ENCODE assay signal across 8 cellular contexts in the genomic region with DNA sequence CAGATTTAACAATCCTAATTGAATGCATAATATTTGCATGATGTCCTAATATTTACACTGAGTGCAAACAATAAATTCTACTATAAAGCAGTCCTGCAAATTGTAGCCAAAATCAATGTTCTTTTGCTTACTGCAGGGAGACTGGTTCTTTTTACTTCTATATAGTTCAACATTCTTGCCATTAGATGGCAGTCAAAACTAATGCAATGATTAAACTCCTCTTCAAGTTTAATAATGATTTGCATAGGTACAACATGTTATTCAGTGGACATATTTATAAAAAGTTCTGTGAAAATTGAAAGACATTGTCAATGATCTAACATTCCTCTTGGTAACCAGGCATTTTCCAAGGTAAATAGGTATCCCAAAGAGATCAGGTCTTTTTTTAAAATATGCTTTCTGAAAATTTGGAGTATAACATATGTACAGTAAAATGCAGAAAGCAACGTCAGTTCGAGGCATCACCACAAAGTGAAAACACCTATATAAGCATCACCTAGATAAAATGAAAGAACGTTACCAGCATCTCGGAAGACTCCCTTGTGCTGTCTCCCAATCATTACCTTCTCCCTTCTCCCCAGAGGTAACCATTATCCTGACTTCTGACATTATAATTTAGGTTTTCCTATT. TPM values are rescaled to one million over a fixed set of nuclear protein-coding genes. Genes with fewer than 3 reads are reported as not detected.
A peak's percentile ranks its signal among the peaks of the same experiment; 100 is the strongest.
DNase-seq lines count a peak whose midpoint lies in the region; ATAC-seq, FAIRE-seq and TF ChIP-seq lines count a peak whose summit lies in the region.

No MANE protein-coding gene starts in this region.

- H3K4me1 Mint-ChIP-seq in GM23338, result peaks cover 3% of the 10 kb centered on the region; the same call in 1 of the 3 replicates
- peaks cover 10% of the 10 kb centered on the region for H3K4me1 Mint-ChIP-seq in type B pancreatic cell (ENCODE audit: unreplicated experiment)
- H3K4me1 Mint-ChIP-seq in activated naive CD8-positive, alpha-beta T cell treated with anti-CD3 and anti-CD28 coated beads, Interleukin-2, amount 50 U/mL, for 24 hours, result no peaks in the 10 kb centered on the region

- WGBS in body of pancreas, 2 donors, result 21 to 27% methylated on average over 4 of the region's 4 CpGs

- no peaks in the 10 kb centered on the region for H3K9me3 ChIP-seq in body of pancreas
- H3K9me3 ChIP-seq in kidney (ENCODE audit: control insufficient read depth in 1 of 2, low read length in 2 of 2), result no peaks in the 10 kb centered on the region

- H2AFZ ChIP-seq in GM23338, result no peak overlapping the region

- H3K36me3 ChIP-seq in GM23338 (ENCODE audit: insufficient read depth) (0 out of 2 replicates have a peak, but pooled peaks cover 3% of the 10 kb centered on the region), body of pancreas (replicated peaks in 1 of 2; ENCODE audit: insufficient read depth in 1 of 2, low read depth in 2 of 2) (no peaks in the 10 kb centered on the region), kidney (ENCODE audit: control insufficient read depth in 1 of 2, insufficient read depth in 2 of 2, low read length in 2 of 2) (no peaks in the 10 kb centered on the region)

- H3K27me3 ChIP-seq in GM23338 (ENCODE audit: insufficient read depth), result no peaks in the 10 kb centered on the region
- no peaks in the 10 kb centered on the region for H3K27me3 ChIP-seq in body of pancreas

- no peak overlapping the region for H3K4me2 ChIP-seq in GM23338

- DNase-seq in AG10803 (ENCODE audit: low read depth) (peak; percentile 63), GM23338 (ENCODE audit: low spot score) (peak; percentile 64), NCI-H226 (peak; percentile 18), body of pancreas (no peak), kidney (no peak), type B pancreatic cell (ENCODE audit: extremely low spot score, unreplicated experiment) (no peak), C1 segment of cervical spinal cord (lab: John Stamatoyannopoulos, UW) (no peak)
- no peak for DNase-seq in activated naive CD8-positive, alpha-beta T cell treated with anti-CD3 and anti-CD28 coated beads, Interleukin-2, amount 50 U/mL, for 24 hours

- H3K9ac ChIP-seq in kidney (ENCODE audit: low read length in 2 of 2), result no peak overlapping the region

- ATAC-seq in GM23338, result peak; percentile 34; the same call in 2 of the 3 replicates
- peak; percentile 79 for ATAC-seq in body of pancreas
- no peak for ATAC-seq in activated naive CD8-positive, alpha-beta T cell treated with anti-CD3 and anti-CD28 coated beads, Interleukin-2, amount 50 U/mL, for 24 hours

- H3K27me3 Mint-ChIP-seq in GM23338 (ENCODE audit: insufficient read depth, low read depth, poor library complexity), result no peaks in the 10 kb centered on the region
- H3K27me3 Mint-ChIP-seq in type B pancreatic cell, result no peaks in the 10 kb centered on the region
- H3K27me3 Mint-ChIP-seq in activated naive CD8-positive, alpha-beta T cell treated with anti-CD3 and anti-CD28 coated beads, Interleukin-2, amount 50 U/mL, for 24 hours, result peaks cover 18% of the 10 kb centered on the region

- H3K4me3 ChIP-seq in AG10803 (ENCODE audit: low read length), result no peak overlapping the region
- no peak overlapping the region for H3K4me3 ChIP-seq in GM23338
- H3K4me3 ChIP-seq in body of pancreas, result no peak overlapping the region
- no peak overlapping the region for H3K4me3 ChIP-seq in kidney (ENCODE audit: low read length in 2 of 2)

- H3K9me2 ChIP-seq in GM23338 (ENCODE audit: insufficient read depth), result no peaks in the 10 kb centered on the region

- intact Hi-C loops in body of pancreas (cut with DNase I) (loop anchor here (10.0 kb wide), 2 partner anchors 187 to 377 kb away; no protein-coding TSS in a partner anchor), kidney (cut with DNase I) (no loop called here)

- H3F3A ChIP-seq in GM23338 (replicated peaks; ENCODE audit: low read depth), result no peaks in the 10 kb centered on the region

- H3K36me3 Mint-ChIP-seq in GM23338 (ENCODE audit: low read depth) (peaks cover 7% of the 10 kb centered on the region), type B pancreatic cell (no peaks in the 10 kb centered on the region)
- H3K36me3 Mint-ChIP-seq in activated naive CD8-positive, alpha-beta T cell treated with anti-CD3 and anti-CD28 coated beads, Interleukin-2, amount 50 U/mL, for 24 hours (ENCODE audit: low read depth), result no peaks in the 10 kb centered on the region

- no peak overlapping the region for H3K27ac Mint-ChIP-seq in GM23338
- no peak overlapping the region for H3K27ac Mint-ChIP-seq in type B pancreatic cell
- H3K27ac Mint-ChIP-seq in activated naive CD8-positive, alpha-beta T cell treated with anti-CD3 and anti-CD28 coated beads, Interleukin-2, amount 50 U/mL, for 24 hours, result no peak overlapping the region

- TF ChIP-seq CTCF in AG10803 (conservative IDR thresholded peaks at IDR 0.05; ENCODE audit: low read length) (peak; percentile 66), GM23338 (conservative IDR thresholded peaks at IDR 0.05; ENCODE audit: low read depth in 2 of 2) (peak; percentile 66 to 91), body of pancreas (IDR thresholded peaks at IDR 0.05) (peak; percentile 20 to 85 (median 77)), kidney (IDR thresholded peaks at IDR 0.05; ENCODE audit: borderline replicate concordance, extremely low read depth, insufficient read depth) (peak; percentile 58), type B pancreatic cell (conservative IDR thresholded peaks at IDR 0.05) (peak; percentile 87)

- no peaks in the 10 kb centered on the region for H3K79me2 ChIP-seq in GM23338 (replicated peaks; ENCODE audit: insufficient read depth)

- H3K4me1 ChIP-seq in GM23338 (ENCODE audit: insufficient read depth), result no peaks in the 10 kb centered on the region
- H3K4me1 ChIP-seq in body of pancreas, result peaks cover 14% of the 10 kb centered on the region
- H3K4me1 ChIP-seq in kidney (ENCODE audit: control insufficient read depth in 1 of 2, insufficient read depth in 1 of 2, low read depth in 1 of 2, low read length in 2 of 2), result peaks cover 0 to 3% of the 10 kb centered on the region in 2 donors

- H3K9me3 Mint-ChIP-seq in GM23338, result peaks cover 19% of the 10 kb centered on the region
- H3K9me3 Mint-ChIP-seq in type B pancreatic cell, result no peaks in the 10 kb centered on the region
- H3K9me3 Mint-ChIP-seq in activated naive CD8-positive, alpha-beta T cell treated with anti-CD3 and anti-CD28 coated beads, Interleukin-2, amount 50 U/mL, for 24 hours, result no peaks in the 10 kb centered on the region

- H3K27ac ChIP-seq in GM23338 (ENCODE audit: low read depth) (no peak overlapping the region), body of pancreas (no peak overlapping the region), kidney (ENCODE audit: low read depth in 2 of 2, low read length in 2 of 2) (no peak overlapping the region)

- H4K20me1 ChIP-seq in GM23338 (replicated peaks; ENCODE audit: insufficient read depth), result no peaks in the 10 kb centered on the region

- no peak overlapping the region for H3K4me3 Mint-ChIP-seq in GM23338
- no peak overlapping the region for H3K4me3 Mint-ChIP-seq in type B pancreatic cell
- H3K4me3 Mint-ChIP-seq in activated naive CD8-positive, alpha-beta T cell treated with anti-CD3 and anti-CD28 coated beads, Interleukin-2, amount 50 U/mL, for 24 hours, result no peak overlapping the region

- TF ChIP-seq POLR2A in body of pancreas (IDR thresholded peaks at IDR 0.05), result no peak

- peak; percentile 96 for FAIRE-seq in kidney (lab: Jason Lieb, UNC)

TF ChIP-seq in GM23338, 12 proteins besides CTCF, POLR2A, EP300 and RAD21 (continues in another document):
- TF ChIP-seq, protein P1, sequence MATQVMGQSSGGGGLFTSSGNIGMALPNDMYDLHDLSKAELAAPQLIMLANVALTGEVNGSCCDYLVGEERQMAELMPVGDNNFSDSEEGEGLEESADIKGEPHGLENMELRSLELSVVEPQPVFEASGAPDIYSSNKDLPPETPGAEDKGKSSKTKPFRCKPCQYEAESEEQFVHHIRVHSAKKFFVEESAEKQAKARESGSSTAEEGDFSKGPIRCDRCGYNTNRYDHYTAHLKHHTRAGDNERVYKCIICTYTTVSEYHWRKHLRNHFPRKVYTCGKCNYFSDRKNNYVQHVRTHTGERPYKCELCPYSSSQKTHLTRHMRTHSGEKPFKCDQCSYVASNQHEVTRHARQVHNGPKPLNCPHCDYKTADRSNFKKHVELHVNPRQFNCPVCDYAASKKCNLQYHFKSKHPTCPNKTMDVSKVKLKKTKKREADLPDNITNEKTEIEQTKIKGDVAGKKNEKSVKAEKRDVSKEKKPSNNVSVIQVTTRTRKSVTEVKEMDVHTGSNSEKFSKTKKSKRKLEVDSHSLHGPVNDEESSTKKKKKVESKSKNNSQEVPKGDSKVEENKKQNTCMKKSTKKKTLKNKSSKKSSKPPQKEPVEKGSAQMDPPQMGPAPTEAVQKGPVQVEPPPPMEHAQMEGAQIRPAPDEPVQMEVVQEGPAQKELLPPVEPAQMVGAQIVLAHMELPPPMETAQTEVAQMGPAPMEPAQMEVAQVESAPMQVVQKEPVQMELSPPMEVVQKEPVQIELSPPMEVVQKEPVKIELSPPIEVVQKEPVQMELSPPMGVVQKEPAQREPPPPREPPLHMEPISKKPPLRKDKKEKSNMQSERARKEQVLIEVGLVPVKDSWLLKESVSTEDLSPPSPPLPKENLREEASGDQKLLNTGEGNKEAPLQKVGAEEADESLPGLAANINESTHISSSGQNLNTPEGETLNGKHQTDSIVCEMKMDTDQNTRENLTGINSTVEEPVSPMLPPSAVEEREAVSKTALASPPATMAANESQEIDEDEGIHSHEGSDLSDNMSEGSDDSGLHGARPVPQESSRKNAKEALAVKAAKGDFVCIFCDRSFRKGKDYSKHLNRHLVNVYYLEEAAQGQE (IDR thresholded peaks at IDR 0.05; ENCODE audit: unreplicated experiment), result no peak
- no peak for TF ChIP-seq CREB1 (CRISPR knock-in tag; IDR thresholded peaks at IDR 0.05; ENCODE audit: low read depth)

RNA-seq across cellular contexts. Expression of gene FNBP1L, which starts 9.8 kb away (rescaled TPM):
- total RNA-seq in GM23338 (2014; rRNA removed; shearing (Covaris generic)), result 114 and 132 TPM in 2 replicates
- 48.7 and 56.3 TPM in 2 replicates for polyA plus RNA-seq in GM23338 (2016; fragmentation: Nextera tagmentation; extraction: Ambion mirVana)
- total RNA-seq in body of pancreas, result 10 to 100 TPM; 23.1 to 32.9 TPM
- 57.3 TPM for total RNA-seq in kidney
- 32.7 TPM for polyA plus RNA-seq in kidney (ENCODE audit: insufficient read depth, low read depth, low replicate concordance)
- total RNA-seq in type B pancreatic cell (ENCODE audit: low replicate concordance), result 74.7 and 119 TPM in 2 replicates

Comparison
In these comparisons a context has a peak if more than half of its experiments do, and no peak if none do; other contexts are left out.
1. DNase-seq: peak in AG10803 (single experiment), GM23338 (single experiment) and NCI-H226 (single experiment); none in body of pancreas (0 of 4), kidney (single experiment), type B pancreatic cell (single experiment), activated naive CD8-positive, alpha-beta T cell treated with anti-CD3 and anti-CD28 coated beads, Interleukin-2, amount 50 U/mL, for 24 hours (single experiment) and C1 segment of cervical spinal cord (0 of 14).
2. Peak in every context shown above with its lines, with median percentiles within 50 percentile points of each other: CTCF ChIP-seq.